ENCODE assay signal across 8 cellular contexts in genomic region chr12:109476807-109477184, GRCh38. TPM values are rescaled to one million over a fixed set of nuclear protein-coding genes. Genes with fewer than 3 reads are reported as not detected.
DNase-seq lines count a peak whose midpoint lies in the region; ATAC-seq and TF ChIP-seq lines count a peak whose summit lies in the region.

No MANE protein-coding gene starts in this region.

- H3K4me1 ChIP-seq in right cardiac atrium (ENCODE audit: control insufficient read depth, insufficient read depth, low read length) = peaks cover 6% of the 10 kb centered on the region

- peak overlapping the region; percentile 100 for H3K27ac Mint-ChIP-seq in stimulated activated effector memory CD8-positive, alpha-beta T cell treated with anti-CD3 and anti-CD28 coated beads, Interleukin-12 subunit alpha, Interleukin-12 subunit beta, amount 100 ng/mL, for 72 hours

- H3K27me3 ChIP-seq in right cardiac atrium (ENCODE audit: control insufficient read depth, insufficient read depth) = no peaks in the 10 kb centered on the region

- WGBS in right cardiac atrium = under 1% methylated on average over 11 of the region's 11 CpGs

- H3K4me3 ChIP-seq in WI38 (ENCODE audit: low read depth, low read length) (peak overlapping the region; percentile 99), right cardiac atrium (ENCODE audit: low read length) (peak overlapping the region; percentile 88)

- no peaks in the 10 kb centered on the region for H3K9me3 Mint-ChIP-seq in stimulated activated effector memory CD8-positive, alpha-beta T cell treated with anti-CD3 and anti-CD28 coated beads, Interleukin-12 subunit alpha, Interleukin-12 subunit beta, amount 100 ng/mL, for 72 hours

- H3K9me3 ChIP-seq in right cardiac atrium (ENCODE audit: control insufficient read depth, low read length) = no peaks in the 10 kb centered on the region

- intact Hi-C loops in right cardiac atrium (cut with DNase I) (loop anchor here in 3 of 4 donors (5.0 kb wide), 2 partner anchors 39 to 44 kb away; no protein-coding TSS in a partner anchor), posterior cingulate gyrus (cut with DNase I) (loop anchor here (5.0 kb wide), 1 partner anchor 49 kb away; no protein-coding TSS in a partner anchor)

- no peak for TF ChIP-seq CTCF in WI38 (IDR thresholded peaks at IDR 0.05; ENCODE audit: low read depth, low read length)

- H3K4me1 Mint-ChIP-seq in stimulated activated effector memory CD8-positive, alpha-beta T cell treated with anti-CD3 and anti-CD28 coated beads, Interleukin-12 subunit alpha, Interleukin-12 subunit beta, amount 100 ng/mL, for 72 hours = peaks cover 41% of the 10 kb centered on the region

- peak overlapping the region; percentile 98 for H3K27ac ChIP-seq in right cardiac atrium (ENCODE audit: low read length)

- H3K4me3 Mint-ChIP-seq in stimulated activated effector memory CD8-positive, alpha-beta T cell treated with anti-CD3 and anti-CD28 coated beads, Interleukin-12 subunit alpha, Interleukin-12 subunit beta, amount 100 ng/mL, for 72 hours = peak overlapping the region; percentile 100

- DNase-seq in NCI-H2171 treated with DMSO at 0.1 percent for 48 hours (lab: John Stamatoyannopoulos, UW) (peak; percentile 46), NCI-H2171 (lab: John Stamatoyannopoulos, UW) (no peak), right cardiac atrium (no peak), posterior cingulate gyrus (no peak), DMS153 treated with DMSO at 0.1 percent for 48 hours (lab: John Stamatoyannopoulos, UW; ENCODE audit: unreplicated experiment) (no peak)
- DNase-seq in stimulated activated effector memory CD8-positive, alpha-beta T cell treated with anti-CD3 and anti-CD28 coated beads, Interleukin-12 subunit alpha, Interleukin-12 subunit beta, amount 100 ng/mL, for 72 hours (ENCODE audit: low spot score in 2 of 2) = no peak

- ATAC-seq in right cardiac atrium = peak in 1 of 2 donors; percentile 18
- peak; percentile 2 for ATAC-seq in stimulated activated effector memory CD8-positive, alpha-beta T cell treated with anti-CD3 and anti-CD28 coated beads, Interleukin-12 subunit alpha, Interleukin-12 subunit beta, amount 100 ng/mL, for 72 hours
- ATAC-seq in activated CD4-positive, CD25-positive, alpha-beta regulatory T cell treated with anti-CD3 and anti-CD28 coated beads, Interleukin-2, amount 50 U/mL, for 24 hours = no peak

- H3K36me3 Mint-ChIP-seq in stimulated activated effector memory CD8-positive, alpha-beta T cell treated with anti-CD3 and anti-CD28 coated beads, Interleukin-12 subunit alpha, Interleukin-12 subunit beta, amount 100 ng/mL, for 72 hours = peaks cover 18% of the 10 kb centered on the region

RNA-seq across cellular contexts. Expression of gene KCTD10, which starts 0.3 kb away (rescaled TPM):
- 10 to 100 TPM; 28.3 to 76.9 (median 32.9) TPM for total RNA-seq in right cardiac atrium
- polyA plus RNA-seq in right cardiac atrium = 16.5 TPM

RNA-seq across cellular contexts. Expression of gene UBE3B, which starts 0.6 kb away (rescaled TPM):
- total RNA-seq in right cardiac atrium = 10 to 100 TPM; 39.9 to 53.2 (median 46.8) TPM
- 22.6 TPM for polyA plus RNA-seq in right cardiac atrium
